ENCODE assay signal across 23 cellular contexts in genomic region chr19:49771674-49772139, GRCh38.
DNase-seq lines count a peak whose midpoint lies in the region; ATAC-seq and TF ChIP-seq lines count a peak whose summit lies in the region.
"Had no signal": no experiment of that assay in that cellular context is flagged by ENCODE, and none has a peak within 500 bp of the region (broad histone marks: within the 10 kb centered on the region; RNA-seq: fewer than 3 reads in every experiment).

No MANE protein-coding gene starts in this region.

- H2AFZ ChIP-seq in MM.1S (ENCODE audit: low read length) = no peak overlapping the region

- no peaks in the 10 kb centered on the region for H3K36me3 ChIP-seq in MM.1S (replicated peaks; ENCODE audit: insufficient read depth, low read length)

- no peaks in the 10 kb centered on the region for H3K9me3 Mint-ChIP-seq in effector memory CD8-positive, alpha-beta T cell
- H3K9me3 Mint-ChIP-seq in nephron progenitor cell = no peaks in the 10 kb centered on the region
- H3K9me3 Mint-ChIP-seq: activated CD4-positive, alpha-beta memory T cell treated with anti-CD3 and anti-CD28 coated beads, Interleukin-2, amount 10 ng/mL, durations not matched to agents 7 days and 5 days; activated T-cell treated with anti-CD3 and anti-CD28 coated beads, Interleukin-2, amount 50 U/mL, for 72 hours; IgD-negative memory B cell; naive thymus-derived CD8-positive, alpha-beta T cell; stimulated activated effector memory CD8-positive, alpha-beta T cell treated with anti-CD3 and anti-CD28 coated beads, Interleukin-12 subunit alpha, Interleukin-12 subunit beta, amount 100 ng/mL, for 72 hours had no signal

- H3K9me3 ChIP-seq in MM.1S (replicated peaks; ENCODE audit: insufficient read depth, low read length) = no peaks in the 10 kb centered on the region
- H3K9me3 ChIP-seq: esophagus squamous epithelium had no signal

- H3K4me3 ChIP-seq in MM.1S (ENCODE audit: low read length) = no peak overlapping the region
- H3K4me3 ChIP-seq: esophagus squamous epithelium had no signal

- DNase-seq in HuH-7 (ENCODE audit: low spot score) (peak; percentile 62), nephron progenitor cell (no peak), T-helper 1 cell (no peak), SIG-M5 treated with dmso at 0.1 percent for 504 hours (lab: John Stamatoyannopoulos, UW; ENCODE audit: unreplicated experiment) (no peak), MM.1S (no peak)
- DNase-seq in effector memory CD8-positive, alpha-beta T cell = no peak
- DNase-seq: activated CD4-positive, alpha-beta memory T cell treated with anti-CD3 and anti-CD28 coated beads, Interleukin-2, amount 10 ng/mL, durations not matched to agents 7 days and 5 days; activated T-cell treated with anti-CD3 and anti-CD28 coated beads, Interleukin-2, amount 50 U/mL, for 72 hours; effector CD4-positive, alpha-beta T cell; esophagus squamous epithelium; kidney glomerular epithelial cell; mesendoderm; naive thymus-derived CD8-positive, alpha-beta T cell; NCI-H1417 treated with DMSO at 0.1 percent for 48 hours; NCI-H524; RPMI8226; T1000 had no signal

- H3K9me2 ChIP-seq in MM.1S (replicated peaks; ENCODE audit: insufficient read depth, low read length) = no peaks in the 10 kb centered on the region

- no peak overlapping the region for H3K9ac ChIP-seq in MM.1S (ENCODE audit: low read length)

- H3K4me1 ChIP-seq in MM.1S (ENCODE audit: low read length) = peaks cover 5% of the 10 kb centered on the region; the same call in 1 of the 2 replicates

- H3K27ac Mint-ChIP-seq in effector memory CD8-positive, alpha-beta T cell = peak overlapping the region in 1 of 2 donors; percentile 51
- H3K27ac Mint-ChIP-seq in nephron progenitor cell = peak overlapping the region; percentile 64
- H3K27ac Mint-ChIP-seq: activated CD4-positive, alpha-beta memory T cell treated with anti-CD3 and anti-CD28 coated beads, Interleukin-2, amount 10 ng/mL, durations not matched to agents 7 days and 5 days; activated naive CD8-positive, alpha-beta T cell; activated T-cell treated with anti-CD3 and anti-CD28 coated beads, Interleukin-2, amount 50 U/mL, for 72 hours; stimulated activated effector memory CD8-positive, alpha-beta T cell treated with anti-CD3 and anti-CD28 coated beads, Interleukin-12 subunit alpha, Interleukin-12 subunit beta, amount 100 ng/mL, for 72 hours had no signal

- no peak for TF ChIP-seq CTCF in nephron progenitor cell (IDR thresholded peaks at IDR 0.05)
- no peak for TF ChIP-seq CTCF in MM.1S (IDR thresholded peaks at IDR 0.05; ENCODE audit: low read length)

- H3F3A ChIP-seq in MM.1S (ENCODE audit: insufficient read depth, low read length) = no peaks in the 10 kb centered on the region

- H3K79me2 ChIP-seq in MM.1S (ENCODE audit: low read length) = peaks cover 44% of the 10 kb centered on the region

- H3K27ac ChIP-seq in MM.1S (ENCODE audit: low read length) = no peak overlapping the region
- H3K27ac ChIP-seq: C4-2B, esophagus squamous epithelium, HL-60 had no signal

- peaks cover 22% of the 10 kb centered on the region for H3K36me3 Mint-ChIP-seq in effector memory CD8-positive, alpha-beta T cell (ENCODE audit: insufficient read depth)
- peaks cover 16% of the 10 kb centered on the region for H3K36me3 Mint-ChIP-seq in nephron progenitor cell (ENCODE audit: low read depth)
- H3K36me3 Mint-ChIP-seq: activated naive CD8-positive, alpha-beta T cell had no signal

- peak overlapping the region; percentile 13 to 18 for H3K4me3 Mint-ChIP-seq in effector memory CD8-positive, alpha-beta T cell
- no peak overlapping the region for H3K4me3 Mint-ChIP-seq in nephron progenitor cell
- H3K4me3 Mint-ChIP-seq: activated CD4-positive, alpha-beta memory T cell treated with anti-CD3 and anti-CD28 coated beads, Interleukin-2, amount 10 ng/mL, durations not matched to agents 7 days and 5 days; activated naive CD8-positive, alpha-beta T cell; activated T-cell treated with anti-CD3 and anti-CD28 coated beads, Interleukin-2, amount 50 U/mL, for 72 hours; stimulated activated effector memory CD8-positive, alpha-beta T cell treated with anti-CD3 and anti-CD28 coated beads, Interleukin-12 subunit alpha, Interleukin-12 subunit beta, amount 100 ng/mL, for 72 hours had no signal

- ATAC-seq in effector memory CD8-positive, alpha-beta T cell (replicated peaks) = no peak
- ATAC-seq: activated T-cell treated with anti-CD3 and anti-CD28 coated beads, Interleukin-2, amount 50 U/mL, for 72 hours; naive thymus-derived CD8-positive, alpha-beta T cell; SK-N-SH treated with all-trans-retinoic acid at 6 μM for 48 hours; stimulated activated effector memory CD8-positive, alpha-beta T cell treated with anti-CD3 and anti-CD28 coated beads, Interleukin-12 subunit alpha, Interleukin-12 subunit beta, amount 100 ng/mL, for 72 hours had no signal

- peaks cover 40 to 42% of the 10 kb centered on the region in 2 donors for H3K4me1 Mint-ChIP-seq in effector memory CD8-positive, alpha-beta T cell (ENCODE audit: low read depth in 2 of 2)
- peaks cover 44% of the 10 kb centered on the region for H3K4me1 Mint-ChIP-seq in nephron progenitor cell

- H3K27me3 ChIP-seq in MM.1S (replicated peaks; ENCODE audit: insufficient read depth, low read length) = no peaks in the 10 kb centered on the region
- H3K27me3 ChIP-seq: esophagus squamous epithelium had no signal

- no peaks in the 10 kb centered on the region for H3K27me3 Mint-ChIP-seq in effector memory CD8-positive, alpha-beta T cell
- H3K27me3 Mint-ChIP-seq in nephron progenitor cell (ENCODE audit: low read depth, poor library complexity) = no peaks in the 10 kb centered on the region
- H3K27me3 Mint-ChIP-seq: activated CD4-positive, alpha-beta memory T cell treated with anti-CD3 and anti-CD28 coated beads, Interleukin-2, amount 10 ng/mL, durations not matched to agents 7 days and 5 days; activated naive CD8-positive, alpha-beta T cell; IgD-negative memory B cell; naive thymus-derived CD8-positive, alpha-beta T cell had no signal

- H3K4me2 ChIP-seq in MM.1S (ENCODE audit: low read depth, low read length) = no peak overlapping the region

- no peaks in the 10 kb centered on the region for H4K20me1 ChIP-seq in MM.1S (ENCODE audit: insufficient read depth, low read length)
